Comparison of ENCODE assay signal across 17 cellular contexts in the genomic region with DNA sequence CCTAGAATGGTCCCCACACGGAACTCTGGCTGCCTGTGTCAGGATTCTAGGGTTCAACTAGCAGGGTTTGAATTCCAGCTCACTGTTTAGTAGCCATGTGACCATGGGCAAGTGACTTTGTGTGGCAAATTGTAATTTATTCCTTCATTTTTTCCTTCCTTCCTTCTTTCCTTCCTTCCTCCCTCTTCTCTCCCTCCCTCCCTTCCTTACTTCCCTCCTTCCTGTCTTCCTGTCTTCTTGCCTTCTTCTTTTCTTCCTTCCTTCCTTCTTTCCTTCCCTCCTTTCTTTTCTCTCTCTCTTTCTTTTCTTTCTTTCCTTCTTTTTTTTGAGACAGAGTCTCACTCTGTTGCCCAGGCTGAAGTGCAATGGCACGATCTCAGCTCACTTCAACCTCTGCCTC. TPM values are rescaled to one million over a fixed set of nuclear protein-coding genes. Genes with fewer than 3 reads are reported as not detected.
DNase-seq lines count a peak whose midpoint lies in the region; ATAC-seq, FAIRE-seq and TF ChIP-seq lines count a peak whose summit lies in the region.
"Had no signal": no experiment of that assay in that cellular context is flagged by ENCODE, and none has a peak within 500 bp of the region (broad histone marks: within the 10 kb centered on the region; RNA-seq: fewer than 3 reads in every experiment).

No MANE protein-coding gene starts in this region.

- peaks cover 2% of the 10 kb centered on the region for H3K9me3 Mint-ChIP-seq in activated CD8-positive, alpha-beta memory T cell treated with anti-CD3 and anti-CD28 coated beads, Interleukin-2, amount 10 ng/mL, durations not matched to agents 7 days and 5 days (ENCODE audit: low read depth)
- H3K9me3 Mint-ChIP-seq in stimulated activated effector memory CD8-positive, alpha-beta T cell treated with anti-CD3 and anti-CD28 coated beads, Interleukin-12 subunit alpha, Interleukin-12 subunit beta, amount 100 ng/mL, for 72 hours, result peaks cover 4% of the 10 kb centered on the region

- H3K27me3 ChIP-seq in MM.1S (replicated peaks; ENCODE audit: insufficient read depth, low read length) (peaks cover 13% of the 10 kb centered on the region; the same call in 1 of the 2 replicates), GM12878 (replicated peaks in 1 of 2; ENCODE audit: control insufficient read depth in 2 of 2, insufficient read depth in 2 of 2, low read length in 1 of 2) (no peaks in the 10 kb centered on the region)
- H3K27me3 ChIP-seq: breast epithelium, pancreas had no signal

- no peaks in the 10 kb centered on the region for H3K9me2 ChIP-seq in MM.1S (replicated peaks; ENCODE audit: insufficient read depth, low read length)

- intact Hi-C loops in GM12878 (cut with micrococcal nuclease; ENCODE audit: unreplicated experiment) (no loop called here), posterior vena cava (cut with DNase I) (no loop called here)

- H3K4me2 ChIP-seq in MM.1S (ENCODE audit: low read depth, low read length) (peak overlapping the region; percentile 93), GM12878 (ENCODE audit: control insufficient read depth, insufficient read depth) (peak overlapping the region; percentile 77)

- CTCF ChIA-PET in activated CD8-positive, alpha-beta memory T cell treated with anti-CD3 and anti-CD28 coated beads, Interleukin-2, amount 10 ng/mL, durations not matched to agents 7 days and 5 days (lab: Charles Lee), result interaction anchor here (1.0 to 2.7 kb wide), 5 partner anchors 9 to 31 kb away, joined by 3 to 13 read pairs (median 7); partner anchors contain the start of genes DENND1C and SLC25A23
- CTCF ChIA-PET in GM12878 (lab: Yijun Ruan, JAX), result interaction anchor here (1.4 to 4.2 kb wide), 4 partner anchors 8 to 437 kb away, joined by 3 to 26 read pairs (median 5); partner anchors contain the start of gene DENND1C

- RAD21 ChIA-PET in GM12878 (lab: Charles Lee; ENCODE audit: unreplicated experiment), result interaction anchor here (0.6 to 2.8 kb wide), 4 partner anchors 8 to 140 kb away, joined by 3 to 11 read pairs (median 3); partner anchors contain the start of genes DENND1C and KHSRP

- no peaks in the 10 kb centered on the region for H3K9me3 ChIP-seq in MM.1S (replicated peaks; ENCODE audit: insufficient read depth, low read length)
- no peaks in the 10 kb centered on the region for H3K9me3 ChIP-seq in GM12878 (replicated peaks; ENCODE audit: control insufficient read depth, insufficient read depth, low read length)
- H3K9me3 ChIP-seq: pancreas had no signal

- BruUV-seq in GM12878 (replicated peaks; lab: Mats Ljungman, UMichigan), result no TSS peak

- H3K36me3 ChIP-seq in MM.1S (replicated peaks; ENCODE audit: insufficient read depth, low read length) (no peaks in the 10 kb centered on the region), GM12878 (ENCODE audit: control insufficient read depth in 2 of 2, insufficient read depth in 2 of 2, low read length in 1 of 2) (no peaks in the 10 kb centered on the region)
- H3K36me3 ChIP-seq: breast epithelium, pancreas had no signal

- 47% methylated on average over 2 of the region's 2 CpGs for WGBS in GM12878 (ENCODE audit: insufficient coverage, insufficient replicate concordance, low lambda C conversion rate, missing lambda C conversion rate)

- peak overlapping the region; percentile 85 for H3K27ac Mint-ChIP-seq in activated CD8-positive, alpha-beta memory T cell treated with anti-CD3 and anti-CD28 coated beads, Interleukin-2, amount 10 ng/mL, durations not matched to agents 7 days and 5 days
- H3K27ac Mint-ChIP-seq in stimulated activated effector memory CD8-positive, alpha-beta T cell treated with anti-CD3 and anti-CD28 coated beads, Interleukin-12 subunit alpha, Interleukin-12 subunit beta, amount 100 ng/mL, for 72 hours, result peak overlapping the region; percentile 85
- H3K27ac Mint-ChIP-seq: type B pancreatic cell had no signal

- no peak for TF ChIP-seq EP300 in GM12878 (IDR thresholded peaks at IDR 0.05; ENCODE audit: borderline replicate concordance in 1 of 2, control insufficient read depth in 1 of 2, low read depth in 2 of 2, low read length in 2 of 2)

- H3K4me1 ChIP-seq in MM.1S (ENCODE audit: low read length) (no peaks in the 10 kb centered on the region), GM12878 (ENCODE audit: control insufficient read depth, insufficient read depth, low read length) (peaks cover 3% of the 10 kb centered on the region; the same call in 1 of the 2 replicates)
- H3K4me1 ChIP-seq: breast epithelium, pancreas had no signal

- no peak for FAIRE-seq in GM12878 (lab: Jason Lieb, UNC)
- FAIRE-seq: pancreas had no signal

- in situ Hi-C loops in GM12878 (cut with MboI), result no loop called here

- no peaks in the 10 kb centered on the region for H3K36me3 Mint-ChIP-seq in activated CD8-positive, alpha-beta memory T cell treated with anti-CD3 and anti-CD28 coated beads, Interleukin-2, amount 10 ng/mL, durations not matched to agents 7 days and 5 days
- no peaks in the 10 kb centered on the region for H3K36me3 Mint-ChIP-seq in stimulated activated effector memory CD8-positive, alpha-beta T cell treated with anti-CD3 and anti-CD28 coated beads, Interleukin-12 subunit alpha, Interleukin-12 subunit beta, amount 100 ng/mL, for 72 hours
- H3K36me3 Mint-ChIP-seq: type B pancreatic cell had no signal

- no peaks in the 10 kb centered on the region for H4K20me1 ChIP-seq in MM.1S (ENCODE audit: insufficient read depth, low read length)
- no peaks in the 10 kb centered on the region for H4K20me1 ChIP-seq in GM12878 (ENCODE audit: control insufficient read depth, insufficient read depth)

- no peak for ATAC-seq in activated CD8-positive, alpha-beta memory T cell treated with anti-CD3 and anti-CD28 coated beads, Interleukin-2, amount 10 ng/mL, durations not matched to agents 7 days and 5 days
- ATAC-seq in GM12878, result no peak
- ATAC-seq in stimulated activated effector memory CD8-positive, alpha-beta T cell treated with anti-CD3 and anti-CD28 coated beads, Interleukin-12 subunit alpha, Interleukin-12 subunit beta, amount 100 ng/mL, for 72 hours, result no peak
- ATAC-seq in GM18870 (IDR thresholded peaks at IDR 0.05; ENCODE audit: unreplicated experiment), result no peak
- ATAC-seq: pancreas had no signal

- DNase-seq in activated CD8-positive, alpha-beta memory T cell treated with anti-CD3 and anti-CD28 coated beads, Interleukin-2, amount 10 ng/mL, durations not matched to agents 7 days and 5 days, result no peak
- no peak for DNase-seq in activated CD8-positive, alpha-beta memory T cell treated with anti-CD3 and anti-CD28 coated beads, Interleukin-2, amount 50 U/mL, for 48 hours
- no peak for DNase-seq in MM.1S
- no peak for DNase-seq in GM12878 (ENCODE audit: low read depth, low spot score)
- no peak for DNase-seq in stimulated activated effector memory CD8-positive, alpha-beta T cell treated with anti-CD3 and anti-CD28 coated beads, Interleukin-12 subunit alpha, Interleukin-12 subunit beta, amount 100 ng/mL, for 72 hours (ENCODE audit: low spot score in 2 of 2)
- no peak for DNase-seq in posterior vena cava (ENCODE audit: low spot score)
- DNase-seq in GM19238 (ENCODE audit: insufficient read length, low spot score), result no peak
- DNase-seq: foreskin fibroblast, GDM1, KG1, NCI-H1417, pancreas had no signal

- H3K79me2 ChIP-seq in MM.1S (ENCODE audit: low read length) (no peaks in the 10 kb centered on the region), GM12878 (ENCODE audit: control insufficient read depth, insufficient read depth, low read length) (no peaks in the 10 kb centered on the region)

- TF ChIP-seq CTCF in MM.1S (IDR thresholded peaks at IDR 0.05; ENCODE audit: low read length) (no peak), GM12878 (IDR thresholded peaks at IDR 0.05 in 2 of 3, conservative IDR thresholded peaks at IDR 0.05 in 1 of 3; ENCODE audit: control insufficient read depth in 2 of 3, extremely low read depth in 1 of 3, insufficient read depth in 1 of 3, low read depth in 3 of 3, low read length in 3 of 3) (no peak)

- H3K9ac ChIP-seq in MM.1S (ENCODE audit: low read length), result peak overlapping the region; percentile 29; the same call in 1 of the 2 replicates
- H3K9ac ChIP-seq in GM12878 (ENCODE audit: control insufficient read depth, insufficient read depth, low read length), result peak overlapping the region; percentile 79

- no peaks in the 10 kb centered on the region for H3K27me3 Mint-ChIP-seq in activated CD8-positive, alpha-beta memory T cell treated with anti-CD3 and anti-CD28 coated beads, Interleukin-2, amount 10 ng/mL, durations not matched to agents 7 days and 5 days

- no peak for TF ChIP-seq POLR2A in GM12878 (IDR thresholded peaks at IDR 0.05; ENCODE audit: low read depth, low read length)

- H3F3A ChIP-seq in MM.1S (ENCODE audit: insufficient read depth, low read length), result no peaks in the 10 kb centered on the region

- TF ChIP-seq RAD21 in GM12878 (IDR thresholded peaks at IDR 0.05; ENCODE audit: insufficient read depth, low read depth, low read length), result no peak

- H3K4me3 Mint-ChIP-seq in activated CD8-positive, alpha-beta memory T cell treated with anti-CD3 and anti-CD28 coated beads, Interleukin-2, amount 10 ng/mL, durations not matched to agents 7 days and 5 days, result peak overlapping the region; percentile 82
- H3K4me3 Mint-ChIP-seq in stimulated activated effector memory CD8-positive, alpha-beta T cell treated with anti-CD3 and anti-CD28 coated beads, Interleukin-12 subunit alpha, Interleukin-12 subunit beta, amount 100 ng/mL, for 72 hours, result peak overlapping the region; percentile 73
- H3K4me3 Mint-ChIP-seq: type B pancreatic cell had no signal

- H3K4me3 ChIP-seq in MM.1S (ENCODE audit: low read length) (peak overlapping the region; percentile 60), GM12878 (peak overlapping the region; percentile 76)
- H3K4me3 ChIP-seq: pancreas, skin epidermis had no signal

- H2AFZ ChIP-seq in MM.1S (ENCODE audit: low read length) (peak overlapping the region; percentile 77), GM12878 (ENCODE audit: control insufficient read depth, low read depth, low read length) (peak overlapping the region; percentile 95)

- H3K27ac ChIP-seq in MM.1S (ENCODE audit: low read length) (no peak overlapping the region), GM12878 (ENCODE audit: control insufficient read depth, insufficient read depth) (peak overlapping the region; percentile 89)
- H3K27ac ChIP-seq: breast epithelium, HL-60, pancreas had no signal

- H3K4me1 Mint-ChIP-seq in activated CD8-positive, alpha-beta memory T cell treated with anti-CD3 and anti-CD28 coated beads, Interleukin-2, amount 10 ng/mL, durations not matched to agents 7 days and 5 days, result peaks cover 18% of the 10 kb centered on the region
- peaks cover 25% of the 10 kb centered on the region for H3K4me1 Mint-ChIP-seq in stimulated activated effector memory CD8-positive, alpha-beta T cell treated with anti-CD3 and anti-CD28 coated beads, Interleukin-12 subunit alpha, Interleukin-12 subunit beta, amount 100 ng/mL, for 72 hours

- POLR2A ChIA-PET in GM12878 (lab: Charles Lee), result interaction anchor here (0.5 to 1.5 kb wide), 10 partner anchors 10 to 743 kb away, joined by 3 to 8 read pairs (median 4); partner anchors contain the start of gene ALKBH7

- SMC1A ChIA-PET in GM12878 (lab: Charles Lee; ENCODE audit: uncharacterized antibody, unreplicated experiment), result interaction anchor here (1.1 to 2.2 kb wide), 2 partner anchors 9 to 10 kb away, joined by 5 to 8 read pairs; partner anchors contain the start of gene DENND1C

RNA-seq across cellular contexts. Expression of gene DENND1C, which starts 8.5 kb away (rescaled TPM):
- total RNA-seq in activated CD8-positive, alpha-beta memory T cell treated with anti-CD3 and anti-CD28 coated beads, Interleukin-2, amount 10 ng/mL, durations not matched to agents 7 days and 5 days, result 100 to 1,000 TPM; 100 to 113 TPM
- total RNA-seq in GM12878 (2013; cell fraction: nucleolus; rRNA removed), result 36.0 and 43.4 TPM in 2 replicates
- total RNA-seq in GM12878 (2014; rRNA removed), result 16.4 and 24.5 TPM in 2 replicates
- 10.9 and 11.5 TPM in 2 replicates for total RNA-seq in GM12878 (2014; rRNA removed; fragmentation: Illumina TruSeq; extraction: Trizol)
- total RNA-seq in GM12878 (2021), result 50.5 and 54.3 TPM in 2 replicates
- 18.1 TPM for polyA plus RNA-seq in GM12878 (2011; ENCODE audit: low read depth)
- 10.6 and 25.8 TPM in 2 replicates for polyA plus RNA-seq in GM12878 (2011; rRNA removed)
- 27.6 and 35.8 TPM in 2 replicates for polyA plus RNA-seq in GM12878 (2011; cell fraction: cytosol; rRNA removed)
- polyA plus RNA-seq in GM12878 (2011; cell fraction: nucleus; rRNA removed), result 98.7 and 103 TPM in 2 replicates
- polyA plus RNA-seq in GM12878 (2012), result 39.5 and 44.4 TPM in 2 replicates
- polyA plus RNA-seq in GM12878 (2014; fragmentation: Illumina TruSeq; extraction: Trizol), result 24.6 and 39.5 TPM in 2 replicates
- polyA plus RNA-seq in GM12878 (2014; fragmentation: Nextera tagmentation; extraction: Ambion mirVana), result 1 to 10 TPM; 2.4 to 2.8 TPM
- polyA plus RNA-seq in GM12878 (2014; rRNA removed), result 49.1 and 59.0 TPM in 2 replicates
- polyA plus RNA-seq in GM12878 (2016; fragmentation: Nextera tagmentation; extraction: Ambion mirVana), result 10 to 100 TPM; 45.8 to 45.9 TPM
- 8.0 and 18.8 TPM in 2 replicates for polyA minus RNA-seq in GM12878 (2011; rRNA and poly(A)+ RNA removed)
- 11.4 and 12.4 TPM in 2 replicates for polyA minus RNA-seq in GM12878 (2011; cell fraction: cytosol; rRNA and poly(A)+ RNA removed)
- polyA minus RNA-seq in GM12878 (2011; cell fraction: nucleus; rRNA and poly(A)+ RNA removed), result 18.0 and 30.9 TPM in 2 replicates
- total RNA-seq in posterior vena cava, result 1 to 10 TPM; 2.1 to 3.9 TPM

RNA-seq across cellular contexts. Expression of gene TUBB4A, which starts 12.0 kb away (rescaled TPM):
- total RNA-seq in activated CD8-positive, alpha-beta memory T cell treated with anti-CD3 and anti-CD28 coated beads, Interleukin-2, amount 10 ng/mL, durations not matched to agents 7 days and 5 days, result 1 to 10 TPM; 7.5 to 8.1 TPM
- total RNA-seq in GM12878 (2013; cell fraction: nucleolus; rRNA removed), result 1.8 and 4.3 TPM in 2 replicates
- total RNA-seq in GM12878 (2014; rRNA removed) (2.5 and 2.8 TPM in 2 replicates), GM12878 (2014; rRNA removed; fragmentation: Illumina TruSeq; extraction: Trizol) (1.3 and 1.4 TPM in 2 replicates), GM12878 (2021) (22.4 and 30.4 TPM in 2 replicates), posterior vena cava (under 1 TPM; 0.42 to 0.48 TPM)
- polyA plus RNA-seq in GM12878 (2011; ENCODE audit: low read depth), result 1.4 TPM
- polyA plus RNA-seq in GM12878 (2011; rRNA removed) (0.12 and 0.29 TPM in 2 replicates), GM12878 (2014; fragmentation: Illumina TruSeq; extraction: Trizol) (5.9 and 7.1 TPM in 2 replicates), GM12878 (2014; fragmentation: Nextera tagmentation; extraction: Ambion mirVana) (under 1 TPM; 0.79 to 0.85 TPM), GM12878 (2014; rRNA removed) (5.1 and 7.5 TPM in 2 replicates), GM12878 (2016; fragmentation: Nextera tagmentation; extraction: Ambion mirVana) (10 to 100 TPM; 12.1 to 20.0 TPM)
- polyA plus RNA-seq in GM12878 (2011; cell fraction: cytosol; rRNA removed), result 1.2 and 1.6 TPM in 2 replicates
- 1.1 and 2.1 TPM in 2 replicates for polyA plus RNA-seq in GM12878 (2011; cell fraction: nucleus; rRNA removed)
- 4.8 and 8.1 TPM in 2 replicates for polyA plus RNA-seq in GM12878 (2012)
- 0.73 and 2.7 TPM in 2 replicates for polyA minus RNA-seq in GM12878 (2011; rRNA and poly(A)+ RNA removed)
- polyA minus RNA-seq in GM12878 (2011; cell fraction: cytosol; rRNA and poly(A)+ RNA removed), result 3.4 and 8.4 TPM in 2 replicates
- polyA minus RNA-seq in GM12878 (2011; cell fraction: nucleus; rRNA and poly(A)+ RNA removed), result 1.1 and 2.9 TPM in 2 replicates

RNA-seq across cellular contexts. Expression of gene CRB3, which starts 26.1 kb away (rescaled TPM):
- total RNA-seq in activated CD8-positive, alpha-beta memory T cell treated with anti-CD3 and anti-CD28 coated beads, Interleukin-2, amount 10 ng/mL, durations not matched to agents 7 days and 5 days, result under 1 TPM; 0.45 to 0.55 TPM
- 0.58 and 0.73 TPM in 2 replicates for total RNA-seq in GM12878 (2013; cell fraction: nucleolus; rRNA removed)
- total RNA-seq in GM12878 (2014; rRNA removed), result 0.82 and 1.6 TPM in 2 replicates
- 0.18 TPM in 1 of 2 replicates, not detected in the other for total RNA-seq in GM12878 (2014; rRNA removed; fragmentation: Illumina TruSeq; extraction: Trizol)
- total RNA-seq in GM12878 (2021), result 0.43 and 1.4 TPM in 2 replicates
- 0.47 TPM for polyA plus RNA-seq in GM12878 (2011; ENCODE audit: low read depth)
- 0.56 and 0.98 TPM in 2 replicates for polyA plus RNA-seq in GM12878 (2011; rRNA removed)
- polyA plus RNA-seq in GM12878 (2011; cell fraction: cytosol; rRNA removed), result 1.5 and 3.4 TPM in 2 replicates
- 4.0 and 5.0 TPM in 2 replicates for polyA plus RNA-seq in GM12878 (2011; cell fraction: nucleus; rRNA removed)
- 0.53 and 1.4 TPM in 2 replicates for polyA plus RNA-seq in GM12878 (2012)
- 0.41 TPM in 1 of 2 replicates, not detected in the other for polyA plus RNA-seq in GM12878 (2014; fragmentation: Illumina TruSeq; extraction: Trizol)
- under 1 TPM in 1 of 2 experiments, not detected in 1; 0.11 TPM for polyA plus RNA-seq in GM12878 (2014; fragmentation: Nextera tagmentation; extraction: Ambion mirVana)
- polyA plus RNA-seq in GM12878 (2014; rRNA removed), result 0.97 and 1.2 TPM in 2 replicates
- polyA plus RNA-seq in GM12878 (2016; fragmentation: Nextera tagmentation; extraction: Ambion mirVana), result 1 to 10 TPM; 1.1 to 1.9 TPM
- polyA minus RNA-seq in GM12878 (2011; rRNA and poly(A)+ RNA removed), result 0.37 and 1.4 TPM in 2 replicates
- polyA minus RNA-seq in GM12878 (2011; cell fraction: cytosol; rRNA and poly(A)+ RNA removed), result 3.2 TPM in 1 of 2 replicates, not detected in the other
- 0.24 and 2.7 TPM in 2 replicates for polyA minus RNA-seq in GM12878 (2011; cell fraction: nucleus; rRNA and poly(A)+ RNA removed)
- not detected for total RNA-seq in posterior vena cava

RNA-seq across cellular contexts. Expression of gene SLC25A23, which starts 30.5 kb away (rescaled TPM):
- 10 to 100 TPM; 25.2 to 27.9 TPM for total RNA-seq in activated CD8-positive, alpha-beta memory T cell treated with anti-CD3 and anti-CD28 coated beads, Interleukin-2, amount 10 ng/mL, durations not matched to agents 7 days and 5 days
- 27.8 and 31.7 TPM in 2 replicates for total RNA-seq in GM12878 (2013; cell fraction: nucleolus; rRNA removed)
- total RNA-seq in GM12878 (2014; rRNA removed) (51.9 and 66.4 TPM in 2 replicates), GM12878 (2014; rRNA removed; fragmentation: Illumina TruSeq; extraction: Trizol) (35.4 and 36.2 TPM in 2 replicates), GM12878 (2021) (85.8 and 97.2 TPM in 2 replicates), posterior vena cava (10 to 100 TPM; 51.5 to 62.1 TPM)
- 27.3 TPM for polyA plus RNA-seq in GM12878 (2011; ENCODE audit: low read depth)
- polyA plus RNA-seq in GM12878 (2011; rRNA removed) (16.6 and 25.6 TPM in 2 replicates), GM12878 (2014; fragmentation: Illumina TruSeq; extraction: Trizol) (60.7 and 70.2 TPM in 2 replicates), GM12878 (2014; fragmentation: Nextera tagmentation; extraction: Ambion mirVana) (10 to 100 TPM; 10.2 to 13.6 TPM), GM12878 (2014; rRNA removed) (79.5 and 83.1 TPM in 2 replicates), GM12878 (2016; fragmentation: Nextera tagmentation; extraction: Ambion mirVana) (10 to 100 TPM; 42.7 to 57.4 TPM)
- polyA plus RNA-seq in GM12878 (2011; cell fraction: cytosol; rRNA removed), result 43.6 and 47.6 TPM in 2 replicates
- polyA plus RNA-seq in GM12878 (2011; cell fraction: nucleus; rRNA removed), result 42.9 and 54.9 TPM in 2 replicates
- 47.9 and 65.2 TPM in 2 replicates for polyA plus RNA-seq in GM12878 (2012)
- 25.0 and 39.9 TPM in 2 replicates for polyA minus RNA-seq in GM12878 (2011; rRNA and poly(A)+ RNA removed)
- 29.4 and 41.7 TPM in 2 replicates for polyA minus RNA-seq in GM12878 (2011; cell fraction: cytosol; rRNA and poly(A)+ RNA removed)
- polyA minus RNA-seq in GM12878 (2011; cell fraction: nucleus; rRNA and poly(A)+ RNA removed), result 14.1 and 15.5 TPM in 2 replicates

RNA-seq across cellular contexts. Expression of gene TNFSF9, which starts 40.7 kb away (rescaled TPM):
- 10 to 100 TPM in 1 of 2 experiments, 1 to 10 TPM in 1; 4.7 to 18.5 TPM for total RNA-seq in activated CD8-positive, alpha-beta memory T cell treated with anti-CD3 and anti-CD28 coated beads, Interleukin-2, amount 10 ng/mL, durations not matched to agents 7 days and 5 days
- total RNA-seq in GM12878 (2013; cell fraction: nucleolus; rRNA removed), result 48.6 and 53.3 TPM in 2 replicates
- total RNA-seq in GM12878 (2014; rRNA removed), result 72.8 and 75.3 TPM in 2 replicates
- 20.9 and 22.7 TPM in 2 replicates for total RNA-seq in GM12878 (2014; rRNA removed; fragmentation: Illumina TruSeq; extraction: Trizol)
- total RNA-seq in GM12878 (2021), result 60.1 TPM in 2 replicates
- polyA plus RNA-seq in GM12878 (2011; ENCODE audit: low read depth), result 20.3 TPM
- 24.6 and 33.3 TPM in 2 replicates for polyA plus RNA-seq in GM12878 (2011; rRNA removed)
- 31.1 and 35.9 TPM in 2 replicates for polyA plus RNA-seq in GM12878 (2011; cell fraction: cytosol; rRNA removed)
- polyA plus RNA-seq in GM12878 (2011; cell fraction: nucleus; rRNA removed), result 21.7 and 29.6 TPM in 2 replicates
- 41.9 and 76.9 TPM in 2 replicates for polyA plus RNA-seq in GM12878 (2012)
- polyA plus RNA-seq in GM12878 (2014; fragmentation: Illumina TruSeq; extraction: Trizol), result 13.4 and 14.7 TPM in 2 replicates
- 10 to 100 TPM in 1 of 2 experiments, 1 to 10 TPM in 1; 6.2 to 12.8 TPM for polyA plus RNA-seq in GM12878 (2014; fragmentation: Nextera tagmentation; extraction: Ambion mirVana)
- polyA plus RNA-seq in GM12878 (2014; rRNA removed), result 46.8 and 48.0 TPM in 2 replicates
- 10 to 100 TPM; 20.7 to 21.5 TPM for polyA plus RNA-seq in GM12878 (2016; fragmentation: Nextera tagmentation; extraction: Ambion mirVana)
- polyA minus RNA-seq in GM12878 (2011; rRNA and poly(A)+ RNA removed), result 11.6 and 25.0 TPM in 2 replicates
- polyA minus RNA-seq in GM12878 (2011; cell fraction: cytosol; rRNA and poly(A)+ RNA removed), result 19.6 and 29.1 TPM in 2 replicates
- polyA minus RNA-seq in GM12878 (2011; cell fraction: nucleus; rRNA and poly(A)+ RNA removed), result 14.4 and 18.5 TPM in 2 replicates
- total RNA-seq in posterior vena cava, result under 1 TPM; 0.42 to 0.67 TPM
- polyA plus RNA-seq: pancreas had no signal
